Comparison of ENCODE assay signal across 1 cellular context in genomic region chr7:143603549-143603948, GRCh38. TPM values are rescaled to one million over a fixed set of nuclear protein-coding genes. Genes with fewer than 3 reads are reported as not detected.
"Had no signal": no experiment of that assay in that cellular context is flagged by ENCODE, and none has a peak within 500 bp of the region (broad histone marks: within the 10 kb centered on the region; RNA-seq: fewer than 3 reads in every experiment).

No MANE protein-coding gene starts in this region.

RNA-seq across cellular contexts. Expression of gene CTAGE15, which starts 31.9 kb away (rescaled TPM):
- total RNA-seq: NCI-H460 had no signal
